In genomic region chr6:133132583-133132982, GRCh38 we compare ENCODE assay signal across 1 cellular context.
TF ChIP-seq lines count a peak whose summit lies in the region.

No MANE protein-coding gene starts in this region.

TF ChIP-seq in HEK293T, 16 proteins besides CTCF, POLR2A, EP300 and RAD21:
- TF ChIP-seq FOXK2 (IDR thresholded peaks at IDR 0.05) = no peak
- TF ChIP-seq NFRKB (IDR thresholded peaks at IDR 0.05) = no peak
- no peak for TF ChIP-seq TARDBP (IDR thresholded peaks at IDR 0.05)
- no peak for TF ChIP-seq FOXM1 (IDR thresholded peaks at IDR 0.05; ENCODE audit: borderline replicate concordance)
- TF ChIP-seq PKNOX1 (IDR thresholded peaks at IDR 0.05) = no peak
- no peak for TF ChIP-seq FOXA1 (IDR thresholded peaks at IDR 0.05)
- TF ChIP-seq SP1 (IDR thresholded peaks at IDR 0.05) = no peak
- TF ChIP-seq SUZ12 (IDR thresholded peaks at IDR 0.05) = no peak
- TF ChIP-seq ELF4 (IDR thresholded peaks at IDR 0.05) = no peak
- TF ChIP-seq ZNF384 (IDR thresholded peaks at IDR 0.05) = no peak
- TF ChIP-seq ARNT (IDR thresholded peaks at IDR 0.05) = no peak
- no peak for TF ChIP-seq BHLHE40 (IDR thresholded peaks at IDR 0.05; ENCODE audit: borderline replicate concordance)
